In the genomic region with DNA sequence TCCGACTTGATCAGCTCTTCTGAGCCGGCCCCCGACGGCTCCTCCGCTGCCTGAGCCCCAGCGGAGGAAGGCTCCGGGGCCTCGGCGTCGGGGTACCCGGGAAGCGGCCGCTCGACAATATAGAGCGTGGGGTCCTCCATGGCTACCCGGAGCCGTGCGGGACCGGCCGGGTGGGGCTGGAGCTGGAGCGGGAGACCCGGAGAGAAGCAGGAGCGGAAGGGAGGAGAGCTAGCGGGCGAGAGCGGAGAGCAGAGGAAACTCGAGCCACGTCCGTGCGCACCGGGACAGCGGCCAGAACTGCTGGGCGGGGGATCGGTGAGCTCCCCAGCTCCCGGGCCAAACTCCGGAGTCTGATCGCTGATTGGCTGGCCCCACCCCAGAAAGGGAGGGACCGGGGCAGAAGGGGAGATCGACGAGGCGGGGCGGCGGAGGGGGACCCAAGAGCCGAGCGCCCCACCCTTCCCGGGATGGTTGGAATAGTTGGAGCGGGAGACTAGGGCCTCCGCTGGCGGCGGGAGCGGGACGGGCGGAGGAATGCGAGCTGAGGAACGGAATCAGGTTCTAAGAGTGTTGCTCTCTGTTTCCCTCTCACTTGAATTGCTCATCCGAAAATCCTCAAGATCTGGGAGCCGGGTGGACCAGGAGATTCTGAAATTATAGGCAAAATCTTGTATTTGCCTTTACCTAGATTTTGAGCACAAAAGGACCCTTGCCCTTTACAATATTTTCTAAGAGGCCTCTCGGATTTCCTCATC, we compare ENCODE assay signal across 9 cellular contexts. TPM values are rescaled to one million over a fixed set of nuclear protein-coding genes. Genes with fewer than 3 reads are reported as not detected.
DNase-seq lines count a peak whose midpoint lies in the region; ATAC-seq and TF ChIP-seq lines count a peak whose summit lies in the region.
"Had no signal": no experiment of that assay in that cellular context is flagged by ENCODE, and none has a peak within 500 bp of the region (broad histone marks: within the 10 kb centered on the region; RNA-seq: fewer than 3 reads in every experiment).

A gene with protein sequence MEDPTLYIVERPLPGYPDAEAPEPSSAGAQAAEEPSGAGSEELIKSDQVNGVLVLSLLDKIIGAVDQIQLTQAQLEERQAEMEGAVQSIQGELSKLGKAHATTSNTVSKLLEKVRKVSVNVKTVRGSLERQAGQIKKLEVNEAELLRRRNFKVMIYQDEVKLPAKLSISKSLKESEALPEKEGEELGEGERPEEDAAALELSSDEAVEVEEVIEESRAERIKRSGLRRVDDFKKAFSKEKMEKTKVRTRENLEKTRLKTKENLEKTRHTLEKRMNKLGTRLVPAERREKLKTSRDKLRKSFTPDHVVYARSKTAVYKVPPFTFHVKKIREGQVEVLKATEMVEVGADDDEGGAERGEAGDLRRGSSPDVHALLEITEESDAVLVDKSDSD (minus strand): TSS at position 299 of the 755 bp plus-strand sequence. CDS start 159 bp downstream, at position 140.

- peak within 1 kb of the TSS; percentile 35 for H3K4me3 ChIP-seq in BE2C (ENCODE audit: low read depth, low read length)
- H3K4me3 ChIP-seq in H7 (ENCODE audit: insufficient read depth, low read depth, low read length): peak within 1 kb of the TSS; percentile 63
- peak within 1 kb of the TSS; percentile 66 to 100 for H3K4me3 ChIP-seq in SK-N-SH (ENCODE audit: low read depth in 2 of 2, low read length in 1 of 2)
- peak within 1 kb of the TSS; percentile 65 for H3K4me3 ChIP-seq in skeletal muscle cell (ENCODE audit: low read depth, low read length)
- no peak within 1 kb of the TSS for H3K4me3 ChIP-seq in PC-3 (ENCODE audit: low read length)

- DNase-seq in BE2C (peak; percentile 24), H7 (peak; percentile 99), SK-N-SH (peak; percentile 83), cortex of kidney (lab: John Stamatoyannopoulos, UW) (peak; percentile 67), islet precursor cell (peak; percentile 97), skeletal muscle cell (ENCODE audit: low read depth) (peak; percentile 96), PC-3 (no peak)

- H3K27ac ChIP-seq in SK-N-SH (ENCODE audit: low read depth in 2 of 2, low read length in 1 of 2) (peak within 1 kb of the TSS; percentile 70 to 94), PC-3 (ENCODE audit: low read length) (no peak within 1 kb of the TSS)
- H3K27ac ChIP-seq: KMS-11 had no signal

- intact Hi-C loops in PC-3 (cut with micrococcal nuclease): no loop called here

- H3K36me3 ChIP-seq in BE2C: no peaks in the 10 kb centered on the region
- H3K36me3 ChIP-seq in H7 (replicated peaks; ENCODE audit: control insufficient read depth, insufficient read depth, low read length): no peaks in the 10 kb centered on the region
- H3K36me3 ChIP-seq in SK-N-SH (replicated peaks in 1 of 2; ENCODE audit: control insufficient read depth in 1 of 2, insufficient read depth in 2 of 2, low read length in 1 of 2): peaks cover 0 to 23% of the 10 kb centered on the region in 2 experiments
- H3K36me3 ChIP-seq in PC-3 (ENCODE audit: low read depth, low read length): no peaks in the 10 kb centered on the region

- no TSS peak for BruUV-seq in PC-3 (replicated peaks; lab: Mats Ljungman, UMichigan)

- H2AFZ ChIP-seq in SK-N-SH (ENCODE audit: low read depth) (peak within 1 kb of the TSS; percentile 83; the same call in 1 of the 2 replicates), PC-3 (ENCODE audit: low read length) (no peak within 1 kb of the TSS)

- POLR2A ChIA-PET in SK-N-SH (lab: Yijun Ruan, JAX): no interaction called here
- POLR2A ChIA-PET in PC-3 (lab: Charles Lee; ENCODE audit: unreplicated experiment): no interaction called here

- WGBS in SK-N-SH (ENCODE audit: low lambda C conversion rate): 3% methylated on average over 22 of the region's 58 CpGs

- H3K27me3 ChIP-seq in BE2C: peaks cover 61% of the 10 kb centered on the region
- peaks cover 23% of the 10 kb centered on the region for H3K27me3 ChIP-seq in H7 (ENCODE audit: control insufficient read depth, insufficient read depth, low read length)
- no peaks in the 10 kb centered on the region for H3K27me3 ChIP-seq in SK-N-SH (ENCODE audit: insufficient read depth)
- H3K27me3 ChIP-seq in PC-3 (ENCODE audit: low read length): no peaks in the 10 kb centered on the region

- H3K4me2 ChIP-seq in SK-N-SH (peak within 1 kb of the TSS; percentile 100), PC-3 (ENCODE audit: low read length) (no peak within 1 kb of the TSS)
- H3K4me2 ChIP-seq: KMS-11 had no signal

- CTCF ChIA-PET in SK-N-SH (lab: Yijun Ruan, JAX) (interaction anchor here (0.6 to 3.1 kb wide), 18 partner anchors 8 to 1521 kb away, joined by 3 to 15 read pairs (median 4); no protein-coding TSS in a partner anchor), PC-3 (lab: Charles Lee) (no interaction called here)

- peak within 1 kb of the TSS; percentile 100 for H3K9ac ChIP-seq in SK-N-SH
- no peak within 1 kb of the TSS for H3K9ac ChIP-seq in PC-3 (ENCODE audit: low read length)
- H3K9ac ChIP-seq: KMS-11 had no signal

- TF ChIP-seq CTCF in BE2C (IDR thresholded peaks at IDR 0.05; ENCODE audit: low read depth, low read length) (no peak), SK-N-SH (IDR thresholded peaks at IDR 0.05) (no peak), PC-3 (conservative IDR thresholded peaks at IDR 0.05; ENCODE audit: low read depth, low read length) (no peak)

- H3K9me3 ChIP-seq in BE2C: no peaks in the 10 kb centered on the region; the same call in 1 of the 2 replicates
- no peaks in the 10 kb centered on the region for H3K9me3 ChIP-seq in SK-N-SH
- H3K9me3 ChIP-seq in PC-3 (ENCODE audit: low read length): no peaks in the 10 kb centered on the region

- peaks cover 49% of the 10 kb centered on the region for H3F3A ChIP-seq in SK-N-SH (replicated peaks; ENCODE audit: insufficient read depth)
- H3F3A ChIP-seq in PC-3 (ENCODE audit: low read length, unreplicated experiment): no peaks in the 10 kb centered on the region

- H3K9me2 ChIP-seq in SK-N-SH (no peaks in the 10 kb centered on the region), PC-3 (replicated peaks; ENCODE audit: low read length) (no peaks in the 10 kb centered on the region)

- TF ChIP-seq RAD21 in SK-N-SH (IDR thresholded peaks at IDR 0.05; ENCODE audit: low read length): no peak

- H3K4me1 ChIP-seq in BE2C: no peaks in the 10 kb centered on the region
- peaks cover 4 to 10% of the 10 kb centered on the region in 2 experiments; a peak in 2 of 4 replicates for H3K4me1 ChIP-seq in SK-N-SH (ENCODE audit: control insufficient read depth in 1 of 2, insufficient read depth in 2 of 2, low read depth in 1 of 2, low read length in 1 of 2)
- H3K4me1 ChIP-seq in PC-3 (ENCODE audit: insufficient read depth, low read length): no peaks in the 10 kb centered on the region

- peak in 1 of 2 experiments; percentile 54; a peak in 1 of 4 replicates for TF ChIP-seq EP300 in SK-N-SH (IDR thresholded peaks at IDR 0.05; ENCODE audit: borderline replicate concordance in 1 of 2, low read depth in 1 of 2, low read length in 1 of 2)

- ATAC-seq in PC-3 (no peak), HG03108 (IDR thresholded peaks at IDR 0.05; ENCODE audit: unreplicated experiment) (no peak)

- peaks cover 40% of the 10 kb centered on the region for H4K20me1 ChIP-seq in SK-N-SH (ENCODE audit: insufficient read depth)
- H4K20me1 ChIP-seq in PC-3 (ENCODE audit: low read length): no peaks in the 10 kb centered on the region

- H3K79me2 ChIP-seq in SK-N-SH (ENCODE audit: insufficient read depth): peaks cover 59% of the 10 kb centered on the region
- H3K79me2 ChIP-seq in PC-3 (ENCODE audit: low read length): no peaks in the 10 kb centered on the region

TF ChIP-seq in SK-N-SH, 30 proteins besides CTCF, POLR2A, EP300 and RAD21 (continues in another document):
- TF ChIP-seq JUND (IDR thresholded peaks at IDR 0.05) (0 out of 2 replicates have a peak, but pooled peaks have one; percentile 23), FOXM1 (IDR thresholded peaks at IDR 0.05; ENCODE audit: low read depth) (no peak), EZH2phosphoT487 (IDR thresholded peaks at IDR 0.05; ENCODE audit: borderline replicate concordance, low read depth) (no peak), SMC3 (IDR thresholded peaks at IDR 0.05; ENCODE audit: low read depth, low read length) (no peak), SIN3A (IDR thresholded peaks at IDR 0.05; ENCODE audit: borderline replicate concordance, low read depth, low read length) (peak; percentile 86; the same call in 1 of the 2 replicates), TCF12 (IDR thresholded peaks at IDR 0.05) (peak; percentile 54), FOXJ3 (CRISPR knock-in tag; IDR thresholded peaks at IDR 0.05) (no peak), TEAD4 (IDR thresholded peaks at IDR 0.05; ENCODE audit: borderline replicate concordance, insufficient read depth) (peak; percentile 88)
- TF ChIP-seq, protein P1, sequence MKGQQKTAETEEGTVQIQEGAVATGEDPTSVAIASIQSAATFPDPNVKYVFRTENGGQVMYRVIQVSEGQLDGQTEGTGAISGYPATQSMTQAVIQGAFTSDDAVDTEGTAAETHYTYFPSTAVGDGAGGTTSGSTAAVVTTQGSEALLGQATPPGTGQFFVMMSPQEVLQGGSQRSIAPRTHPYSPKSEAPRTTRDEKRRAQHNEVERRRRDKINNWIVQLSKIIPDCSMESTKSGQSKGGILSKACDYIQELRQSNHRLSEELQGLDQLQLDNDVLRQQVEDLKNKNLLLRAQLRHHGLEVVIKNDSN (IDR thresholded peaks at IDR 0.05; ENCODE audit: borderline replicate concordance, low read depth): 0 out of 2 replicates have a peak, but pooled peaks have one; percentile 10

RNA-seq across cellular contexts. Expression of the gene that starts here (rescaled TPM):
- polyA plus RNA-seq in BE2C (2012; ENCODE audit: insufficient read depth, insufficient read length, low read depth): 0.34 TPM
- total RNA-seq in H7 (2014; rRNA removed; shearing (Covaris generic)): 18.6 and 26.9 TPM in 2 replicates
- polyA plus RNA-seq in SK-N-SH (2012; rRNA removed): 264 and 290 TPM in 2 replicates
- polyA plus RNA-seq in SK-N-SH (2012; cell fraction: cytosol; rRNA removed): 172 and 212 TPM in 2 replicates
- polyA plus RNA-seq in SK-N-SH (2012; cell fraction: nucleus; rRNA removed): 169 and 174 TPM in 2 replicates
- total RNA-seq in PC-3 (2014; rRNA removed): 0.17 TPM in 1 of 2 replicates, not detected in the other

Comparison
In these comparisons a context has a peak if more than half of its experiments do, and no peak if none do; other contexts are left out.
1. RNA of the gene that starts here (total RNA-seq): 18.6 to 26.9 TPM in H7; 0.17 TPM in PC-3; every median in the first group is over 10 times any median in the second.